18 cellular contexts compared by ENCODE assay signal in the genomic region with DNA sequence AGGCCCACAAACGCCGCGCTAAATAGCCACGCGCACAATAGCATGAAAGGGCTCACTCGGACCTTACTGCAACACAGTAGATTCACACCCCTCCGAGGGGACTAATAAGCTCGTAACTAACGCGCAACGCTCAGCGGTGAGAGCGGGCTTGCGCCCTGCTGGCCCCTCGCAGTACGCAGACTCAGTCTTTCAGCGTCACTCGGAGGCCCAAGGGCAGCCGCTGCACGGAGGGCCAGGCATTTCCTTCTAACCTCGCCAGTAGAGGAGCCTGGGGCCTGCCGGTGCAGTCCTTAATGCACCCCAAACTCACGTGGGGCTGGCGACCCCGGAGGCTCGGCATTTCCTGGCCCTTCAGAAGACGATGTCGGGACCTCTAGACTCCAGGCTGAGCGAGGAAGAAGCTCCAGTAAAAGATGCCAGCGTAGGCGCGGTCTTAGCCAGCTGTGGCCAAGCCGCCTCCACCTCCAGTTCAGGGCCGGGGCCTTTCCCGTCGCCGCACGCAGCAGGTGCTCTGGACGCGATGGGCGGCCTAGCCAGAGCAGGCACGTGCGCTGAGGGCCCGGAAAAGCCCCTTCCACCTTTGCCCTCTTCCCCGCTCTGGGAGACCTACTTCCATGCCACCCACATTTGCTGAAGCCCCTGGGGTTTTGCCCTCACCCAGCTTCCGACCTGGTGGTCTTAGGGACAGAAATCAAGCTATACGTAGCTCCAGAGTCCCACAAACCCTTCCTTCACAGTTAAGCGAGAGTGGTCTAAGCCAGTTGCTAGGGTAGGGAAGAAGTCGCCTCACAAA. TPM values are rescaled to one million over a fixed set of nuclear protein-coding genes. Genes with fewer than 3 reads are reported as not detected.
A peak's percentile ranks its signal among the peaks of the same experiment; 100 is the strongest.
DNase-seq lines count a peak whose midpoint lies in the region; ATAC-seq and TF ChIP-seq lines count a peak whose summit lies in the region.
"Had no signal": no experiment of that assay in that cellular context is flagged by ENCODE, and none has a peak within 500 bp of the region (broad histone marks: within the 10 kb centered on the region; RNA-seq: fewer than 3 reads in every experiment).

No MANE protein-coding gene starts in this region.

- H3K36me3 ChIP-seq in ascending aorta, result no peaks in the 10 kb centered on the region
- H3K36me3 ChIP-seq in body of pancreas (replicated peaks in 1 of 2; ENCODE audit: insufficient read depth in 1 of 2, low read depth in 2 of 2), result no peaks in the 10 kb centered on the region
- H3K36me3 ChIP-seq: ovary had no signal

- TF ChIP-seq CTCF in ascending aorta (IDR thresholded peaks at IDR 0.05) (no peak), body of pancreas (IDR thresholded peaks at IDR 0.05) (no peak)

- no peaks in the 10 kb centered on the region for H3K27me3 ChIP-seq in ascending aorta
- peaks cover 0 to 5% of the 10 kb centered on the region in 2 donors for H3K27me3 ChIP-seq in body of pancreas
- H3K27me3 ChIP-seq: ovary had no signal

- no peak for TF ChIP-seq POLR2A in body of pancreas (IDR thresholded peaks at IDR 0.05)

- ATAC-seq in body of pancreas, result no peak
- no peak for ATAC-seq in esophagus mucosa
- no peak for ATAC-seq in GM19467 (IDR thresholded peaks at IDR 0.05; ENCODE audit: unreplicated experiment)
- ATAC-seq: left lobe of liver had no signal

- H3K4me1 ChIP-seq in ascending aorta (peaks cover 0 to 21% of the 10 kb centered on the region in 2 donors), body of pancreas (peaks cover 22% of the 10 kb centered on the region)

- DNase-seq in DMS53 treated with DMSO at 0.1 percent for 48 hours (lab: John Stamatoyannopoulos, UW; ENCODE audit: unreplicated experiment) (peak; percentile 49), ascending aorta (ENCODE audit: low spot score in 2 of 2) (no peak), retina (peak; percentile 84), T1000 (lab: John Stamatoyannopoulos, UW) (no peak), body of pancreas (no peak)
- DNase-seq: activated CD4-positive, alpha-beta T cell treated with anti-CD3 and anti-CD28 coated beads, Interleukin-2, amount 50 U/mL, for 48 hours; activated naive CD4-positive, alpha-beta T cell treated with anti-CD3 and anti-CD28 coated beads for 36 hours; foreskin melanocyte; HCEC 1CT; ovary; stimulated activated CD4-positive, alpha-beta T cell treated with anti-CD3 and anti-CD28 coated beads, Interleukin-4, amount 100 ng/mL, for 4 hours had no signal

- H3K27ac ChIP-seq in ascending aorta (no peak overlapping the region), body of pancreas (no peak overlapping the region)
- H3K27ac ChIP-seq: ovary had no signal

- H3K9me3 ChIP-seq in ascending aorta (no peaks in the 10 kb centered on the region), iPS-18c (ENCODE audit: control insufficient read depth, insufficient read depth, low read length) (no peaks in the 10 kb centered on the region), body of pancreas (no peaks in the 10 kb centered on the region)
- H3K9me3 ChIP-seq: ovary had no signal

- H3K4me3 ChIP-seq in ascending aorta (peak overlapping the region; percentile 49 to 69), iPS-18c (ENCODE audit: insufficient read depth, low read depth, low read length) (peak overlapping the region; percentile 44), body of pancreas (no peak overlapping the region)
- H3K4me3 ChIP-seq: ovary had no signal

- WGBS in body of pancreas, 2 donors, result 7 to 12% methylated on average over 19 to 49 of the region's 49 CpGs

- intact Hi-C loops in ascending aorta (cut with DNase I) (loop anchor here (10.0 kb wide), 1 partner anchor 246 kb away; no protein-coding TSS in a partner anchor), body of pancreas (cut with DNase I) (no loop called here)

RNA-seq across cellular contexts. Expression of a gene that starts 38.3 kb away (rescaled TPM):
- total RNA-seq in ascending aorta (not detected), body of pancreas (not detected), esophagus mucosa (not detected)
- total RNA-seq: activated naive CD4-positive, alpha-beta T cell treated with anti-CD3 and anti-CD28 coated beads for 36 hours; dermis microvascular lymphatic vessel endothelial cell; left lobe of liver; NCI-H460; RPMI7951 had no signal

RNA-seq across cellular contexts. Expression of a gene that starts 43.3 kb away (rescaled TPM):
- total RNA-seq in ascending aorta (not detected), body of pancreas (under 1 TPM in 1 of 2 donors, not detected in 1; under 0.01 TPM), esophagus mucosa (not detected)
- total RNA-seq: activated naive CD4-positive, alpha-beta T cell treated with anti-CD3 and anti-CD28 coated beads for 36 hours; dermis microvascular lymphatic vessel endothelial cell; left lobe of liver; NCI-H460; RPMI7951 had no signal

RNA-seq across cellular contexts. Expression of a gene that starts 45.3 kb away (rescaled TPM):
- not detected for total RNA-seq in ascending aorta
- not detected for total RNA-seq in body of pancreas
- not detected for total RNA-seq in esophagus mucosa
- total RNA-seq: activated naive CD4-positive, alpha-beta T cell treated with anti-CD3 and anti-CD28 coated beads for 36 hours; dermis microvascular lymphatic vessel endothelial cell; left lobe of liver; NCI-H460; ovary; RPMI7951 had no signal

Comparison
In these comparisons a context has a peak if more than half of its experiments do, and no peak if none do; other contexts are left out.
1. DNase-seq: peak in DMS53 treated with DMSO at 0.1 percent for 48 hours (single experiment) and retina (single experiment); none in ascending aorta (0 of 2), T1000 (single experiment) and body of pancreas (0 of 4).
2. H3K4me3 ChIP-seq: peak in ascending aorta (2 of 2) and iPS-18c (single experiment); none in body of pancreas (0 of 2).